ENCODE assay signal across 20 cellular contexts in the genomic region with DNA sequence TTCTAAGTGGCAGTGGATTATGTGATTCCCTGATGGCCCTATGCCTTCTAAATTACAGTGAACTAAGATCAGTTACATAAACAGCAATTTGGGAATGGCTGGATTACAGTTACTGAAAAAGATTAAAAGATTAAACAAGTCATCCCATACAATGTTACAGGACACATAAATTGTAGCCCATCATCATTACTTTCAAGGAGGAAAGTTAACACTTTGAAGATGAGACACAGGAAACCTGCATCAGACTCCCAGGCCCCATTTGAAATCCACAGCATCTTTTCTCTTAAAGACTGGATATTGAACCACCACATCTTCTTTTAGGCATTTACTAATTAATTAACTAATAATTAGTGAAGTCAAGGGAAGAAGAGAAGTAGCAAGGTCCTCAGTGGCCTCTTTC.
A peak's percentile ranks its signal among the peaks of the same experiment; 100 is the strongest.
DNase-seq lines count a peak whose midpoint lies in the region; ATAC-seq and TF ChIP-seq lines count a peak whose summit lies in the region.
"Had no signal": no experiment of that assay in that cellular context is flagged by ENCODE, and none has a peak within 500 bp of the region (broad histone marks: within the 10 kb centered on the region; RNA-seq: fewer than 3 reads in every experiment).

No MANE protein-coding gene starts in this region.

- no peak overlapping the region for H2BK5ac ChIP-seq in mesenchymal stem cell (ENCODE audit: low read depth, low read length, poor library complexity, severe bottlenecking)

- peak overlapping the region; percentile 41 for H3K27ac Mint-ChIP-seq in activated CD4-positive, alpha-beta memory T cell treated with anti-CD3 and anti-CD28 coated beads, Interleukin-2, amount 10 ng/mL, durations not matched to agents 7 days and 5 days
- no peak overlapping the region for H3K27ac Mint-ChIP-seq in activated CD4-positive, alpha-beta memory T cell treated with anti-CD3 and anti-CD28 coated beads for 36 hours
- peak overlapping the region; percentile 64 for H3K27ac Mint-ChIP-seq in CD8-positive, alpha-beta T cell
- H3K27ac Mint-ChIP-seq in T-helper 17 cell: peak overlapping the region; percentile 70

- no peaks in the 10 kb centered on the region for H3K4me1 ChIP-seq in CD8-positive, alpha-beta T cell (ENCODE audit: insufficient read depth, low read length)
- H3K4me1 ChIP-seq in mesenchymal stem cell (ENCODE audit: control insufficient read depth, insufficient read depth, low read depth, low read length): no peaks in the 10 kb centered on the region
- H3K4me1 ChIP-seq: BLaER1, suprapubic skin had no signal

- H3K36me3 Mint-ChIP-seq in activated CD4-positive, alpha-beta memory T cell treated with anti-CD3 and anti-CD28 coated beads, Interleukin-2, amount 10 ng/mL, durations not matched to agents 7 days and 5 days (ENCODE audit: low read depth): peaks cover 66% of the 10 kb centered on the region
- H3K36me3 Mint-ChIP-seq in activated CD4-positive, alpha-beta memory T cell treated with anti-CD3 and anti-CD28 coated beads for 36 hours: peaks cover 31% of the 10 kb centered on the region
- H3K36me3 Mint-ChIP-seq in CD8-positive, alpha-beta T cell: peaks cover 74% of the 10 kb centered on the region
- peaks cover 12% of the 10 kb centered on the region for H3K36me3 Mint-ChIP-seq in T-helper 17 cell (ENCODE audit: low read depth)

- H3K4me3 Mint-ChIP-seq in activated CD4-positive, alpha-beta memory T cell treated with anti-CD3 and anti-CD28 coated beads, Interleukin-2, amount 10 ng/mL, durations not matched to agents 7 days and 5 days: no peak overlapping the region
- H3K4me3 Mint-ChIP-seq in activated CD4-positive, alpha-beta memory T cell treated with anti-CD3 and anti-CD28 coated beads for 36 hours: no peak overlapping the region
- no peak overlapping the region for H3K4me3 Mint-ChIP-seq in CD8-positive, alpha-beta T cell
- H3K4me3 Mint-ChIP-seq in T-helper 17 cell: no peak overlapping the region

- H3K9me3 ChIP-seq in CD8-positive, alpha-beta T cell (ENCODE audit: low read length): peaks cover 7% of the 10 kb centered on the region
- H3K9me3 ChIP-seq in T-helper 17 cell (ENCODE audit: control insufficient read depth, low read length, poor library complexity, severe bottlenecking) (no peaks in the 10 kb centered on the region), mesenchymal stem cell (ENCODE audit: control insufficient read depth, low read length) (peaks cover 6% of the 10 kb centered on the region)
- H3K9me3 ChIP-seq: suprapubic skin had no signal

- no peak overlapping the region for H2BK120ac ChIP-seq in mesenchymal stem cell (ENCODE audit: low read depth, low read length)

- peak overlapping the region; percentile 27 for H3K9ac ChIP-seq in mesenchymal stem cell (ENCODE audit: low read length)
- H3K9ac ChIP-seq: BLaER1 had no signal

- no peak overlapping the region for H3K18ac ChIP-seq in mesenchymal stem cell (ENCODE audit: low read depth in 1 of 2, low read length in 2 of 2)

- peaks cover 30% of the 10 kb centered on the region for H3K4me1 Mint-ChIP-seq in activated CD4-positive, alpha-beta memory T cell treated with anti-CD3 and anti-CD28 coated beads, Interleukin-2, amount 10 ng/mL, durations not matched to agents 7 days and 5 days
- H3K4me1 Mint-ChIP-seq in activated CD4-positive, alpha-beta memory T cell treated with anti-CD3 and anti-CD28 coated beads for 36 hours (ENCODE audit: low read depth): peaks cover 22% of the 10 kb centered on the region
- peaks cover 26% of the 10 kb centered on the region for H3K4me1 Mint-ChIP-seq in CD8-positive, alpha-beta T cell (ENCODE audit: low read depth)
- peaks cover 22% of the 10 kb centered on the region for H3K4me1 Mint-ChIP-seq in T-helper 17 cell

- no peak overlapping the region for H2AFZ ChIP-seq in mesenchymal stem cell (ENCODE audit: low read depth, low read length)

- H3K27me3 Mint-ChIP-seq in activated CD4-positive, alpha-beta memory T cell treated with anti-CD3 and anti-CD28 coated beads, Interleukin-2, amount 10 ng/mL, durations not matched to agents 7 days and 5 days: no peaks in the 10 kb centered on the region
- H3K27me3 Mint-ChIP-seq in activated CD4-positive, alpha-beta memory T cell treated with anti-CD3 and anti-CD28 coated beads for 36 hours: no peaks in the 10 kb centered on the region
- no peaks in the 10 kb centered on the region for H3K27me3 Mint-ChIP-seq in CD8-positive, alpha-beta T cell (ENCODE audit: low read depth)
- no peaks in the 10 kb centered on the region for H3K27me3 Mint-ChIP-seq in T-helper 17 cell
- H3K27me3 Mint-ChIP-seq: naive B cell had no signal

- H3K36me3 ChIP-seq in CD8-positive, alpha-beta T cell (ENCODE audit: insufficient read depth, low read length): no peaks in the 10 kb centered on the region
- H3K36me3 ChIP-seq in mesenchymal stem cell (ENCODE audit: control insufficient read depth in 1 of 2, insufficient read depth in 2 of 2, low read depth in 1 of 2, low read length in 2 of 2): peaks cover 0 to 6% of the 10 kb centered on the region in 2 experiments
- H3K36me3 ChIP-seq: suprapubic skin had no signal

- no peak overlapping the region for H3K14ac ChIP-seq in mesenchymal stem cell (ENCODE audit: low read length in 2 of 2)

- H2AK5ac ChIP-seq in mesenchymal stem cell (ENCODE audit: low read length, severe bottlenecking): no peak overlapping the region

- peaks cover 27% of the 10 kb centered on the region for H3K9me3 Mint-ChIP-seq in activated CD4-positive, alpha-beta memory T cell treated with anti-CD3 and anti-CD28 coated beads, Interleukin-2, amount 10 ng/mL, durations not matched to agents 7 days and 5 days
- peaks cover 21% of the 10 kb centered on the region for H3K9me3 Mint-ChIP-seq in activated CD4-positive, alpha-beta memory T cell treated with anti-CD3 and anti-CD28 coated beads for 36 hours
- H3K9me3 Mint-ChIP-seq in CD8-positive, alpha-beta T cell: peaks cover 10% of the 10 kb centered on the region

- TF ChIP-seq CTCF in CD8-positive, alpha-beta T cell (IDR thresholded peaks at IDR 0.05): no peak

- no peak for ATAC-seq in CD8-positive, alpha-beta T cell
- ATAC-seq in T-helper 17 cell: no peak

- intact Hi-C loops in activated CD4-positive, alpha-beta memory T cell treated with anti-CD3 and anti-CD28 coated beads for 36 hours (cut with micrococcal nuclease): no loop called here
- intact Hi-C loops in CD8-positive, alpha-beta T cell (cut with DNase I, micrococcal nuclease): no loop called here

- no peak for DNase-seq in activated CD4-positive, alpha-beta memory T cell treated with anti-CD3 and anti-CD28 coated beads, Interleukin-2, amount 10 ng/mL, durations not matched to agents 7 days and 5 days
- no peak for DNase-seq in activated CD4-positive, alpha-beta memory T cell treated with anti-CD3 and anti-CD28 coated beads for 36 hours
- DNase-seq in CD8-positive, alpha-beta T cell: no peak
- no peak for DNase-seq in T-helper 17 cell
- DNase-seq in mesenchymal stem cell: no peak
- no peak for DNase-seq in substantia nigra (lab: John Stamatoyannopoulos, UW)
- no peak for DNase-seq in cerebellar cortex (ENCODE audit: low spot score)
- no peak for DNase-seq in stimulated activated CD4-positive, alpha-beta T cell treated with anti-CD3 and anti-CD28 coated beads, Interleukin-12 subunit alpha, Interleukin-12 subunit beta, amount 100 ng/mL, for 4 hours
- DNase-seq: activated CD4-positive, alpha-beta T cell treated with anti-CD3 and anti-CD28 coated beads, Interleukin-2, amount 50 U/mL, for 4 hours; DMS 273 treated with DMSO at 0.1 percent for 48 hours; head of caudate nucleus; naive B cell; NCI-H1092; NCI-H510A treated with DMSO at 0.1 percent for 48 hours; stimulated activated CD4-positive, alpha-beta T cell treated with anti-CD3 and anti-CD28 coated beads, Interleukin-4, amount 100 ng/mL, for 1 hour had no signal

- H4K8ac ChIP-seq in mesenchymal stem cell (ENCODE audit: low read length): no peak overlapping the region

- no peaks in the 10 kb centered on the region for H3K27me3 ChIP-seq in CD8-positive, alpha-beta T cell (ENCODE audit: insufficient read depth, low read length)
- H3K27me3 ChIP-seq in mesenchymal stem cell (ENCODE audit: control insufficient read depth in 1 of 2, insufficient read depth in 1 of 2, low read length in 2 of 2): no peaks in the 10 kb centered on the region
- H3K27me3 ChIP-seq: BLaER1, suprapubic skin had no signal

- no peak overlapping the region for H3K23ac ChIP-seq in mesenchymal stem cell (ENCODE audit: low read length in 2 of 2)

- H3K79me1 ChIP-seq in mesenchymal stem cell (replicated peaks; ENCODE audit: low read length, poor library complexity, severe bottlenecking): no peaks in the 10 kb centered on the region

- H3K4ac ChIP-seq in mesenchymal stem cell (ENCODE audit: low read depth in 1 of 2, low read length in 2 of 2): no peak overlapping the region

- H3K4me3 ChIP-seq in CD8-positive, alpha-beta T cell (ENCODE audit: low read depth, low read length): no peak overlapping the region
- H3K4me3 ChIP-seq in mesenchymal stem cell (ENCODE audit: insufficient read depth in 1 of 2, low read depth in 1 of 2, low read length in 2 of 2): no peak overlapping the region
- H3K4me3 ChIP-seq: BLaER1, lung, skin epidermis, suprapubic skin had no signal

- POLR2A ChIA-PET in activated CD4-positive, alpha-beta memory T cell treated with anti-CD3 and anti-CD28 coated beads, Interleukin-2, amount 10 ng/mL, durations not matched to agents 7 days and 5 days (lab: Charles Lee): no interaction called here
- POLR2A ChIA-PET in activated CD4-positive, alpha-beta memory T cell treated with anti-CD3 and anti-CD28 coated beads for 36 hours (lab: Charles Lee): no interaction called here
- POLR2A ChIA-PET in CD8-positive, alpha-beta T cell (lab: Charles Lee): no interaction called here

- CTCF ChIA-PET in activated CD4-positive, alpha-beta memory T cell treated with anti-CD3 and anti-CD28 coated beads, Interleukin-2, amount 10 ng/mL, durations not matched to agents 7 days and 5 days (lab: Charles Lee): no interaction called here
- CTCF ChIA-PET in activated CD4-positive, alpha-beta memory T cell treated with anti-CD3 and anti-CD28 coated beads for 36 hours (lab: Charles Lee): no interaction called here
- CTCF ChIA-PET in CD8-positive, alpha-beta T cell (lab: Charles Lee): no interaction called here

- H2BK15ac ChIP-seq in mesenchymal stem cell (ENCODE audit: low read depth, poor library complexity, severe bottlenecking): no peak overlapping the region

- H3K4me2 ChIP-seq in mesenchymal stem cell (ENCODE audit: low read length, poor library complexity, severe bottlenecking): no peak overlapping the region
- H3K4me2 ChIP-seq: BLaER1 had no signal

- H3K27ac ChIP-seq in CD8-positive, alpha-beta T cell (ENCODE audit: low read depth, low read length): no peak overlapping the region
- no peak overlapping the region for H3K27ac ChIP-seq in mesenchymal stem cell (ENCODE audit: low read length, poor library complexity, severe bottlenecking)
- H3K27ac ChIP-seq in substantia nigra (ENCODE audit: low read depth, low read length, poor library complexity, severe bottlenecking): no peak overlapping the region
- H3K27ac ChIP-seq: BLaER1, RWPE1, suprapubic skin had no signal

- no peak overlapping the region for H2BK12ac ChIP-seq in mesenchymal stem cell (ENCODE audit: low read length in 2 of 2)

- H4K91ac ChIP-seq in mesenchymal stem cell (ENCODE audit: low read length): no peak overlapping the region
